Comparison of ENCODE assay signal across 19 cellular contexts in the genomic region with DNA sequence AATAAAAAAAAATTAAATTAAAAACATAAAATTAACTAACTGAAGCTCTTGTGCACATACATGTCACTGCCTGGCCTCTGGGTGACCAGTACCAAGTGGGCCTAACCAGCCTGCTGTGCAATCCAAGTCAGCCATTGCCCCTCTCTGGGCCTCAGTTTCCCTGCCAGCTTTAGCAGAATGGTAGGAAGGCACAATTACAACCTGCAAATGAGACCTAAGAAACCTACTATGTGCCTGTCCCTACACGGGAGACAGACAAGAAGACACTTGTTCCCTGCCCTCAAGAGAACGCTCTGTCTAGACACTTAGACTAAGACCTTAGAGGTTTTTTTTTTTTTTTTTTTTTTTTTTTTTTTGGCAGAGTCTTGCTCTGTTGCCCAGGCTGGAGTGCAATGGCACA. TPM values are rescaled to one million over a fixed set of nuclear protein-coding genes. Genes with fewer than 3 reads are reported as not detected.
DNase-seq lines count a peak whose midpoint lies in the region; ATAC-seq and TF ChIP-seq lines count a peak whose summit lies in the region.
"Had no signal": no experiment of that assay in that cellular context is flagged by ENCODE, and none has a peak within 500 bp of the region (broad histone marks: within the 10 kb centered on the region; RNA-seq: fewer than 3 reads in every experiment).

No MANE protein-coding gene starts in this region.

- intact Hi-C loops in natural killer cell (cut with micrococcal nuclease) = no loop called here
- intact Hi-C loops in activated T-helper 1 cell treated with anti-CD3 and anti-CD28 coated beads, Interleukin-12 subunit alpha, Interleukin-12 subunit beta, Interleukin-2, Interleukin-4 antibody, amounts not matched to agents 30 ng/mL and 10 ng/mL and 1 ng/mL, durations not matched to agents 14 hours and 24 hours and 36 hours (cut with micrococcal nuclease) = loop anchor here (10.0 kb wide), 1 partner anchor 511 kb away; a partner anchor contains a TSS
- intact Hi-C loops in OCI-LY7 (cut with micrococcal nuclease; ENCODE audit: unreplicated experiment) = no loop called here

- DNase-seq in natural killer cell (no peak), type B pancreatic cell (ENCODE audit: extremely low spot score, unreplicated experiment) (no peak), OCI-LY7 (ENCODE audit: low spot score) (no peak), HUDEP-2 (lab: John Stamatoyannopoulos, UW; ENCODE audit: unreplicated experiment in 76 of 76) (no peak)
- no peak for DNase-seq in natural killer cell treated with Interleukin-12 subunit alpha and Interleukin-12 subunit beta and Interleukin-15 and Interleukin-18, amount 100 ng/mL, for 72 hours (ENCODE audit: low spot score)
- no peak for DNase-seq in activated T-helper 1 cell treated with anti-CD3 and anti-CD28 coated beads, Interleukin-12 subunit alpha, Interleukin-12 subunit beta, Interleukin-2, Interleukin-4 antibody, amounts not matched to agents 30 ng/mL and 10 ng/mL and 1 ng/mL, durations not matched to agents 14 hours and 24 hours and 36 hours (ENCODE audit: low spot score)
- DNase-seq: activated CD8-positive, alpha-beta memory T cell treated with anti-CD3 and anti-CD28 coated beads for 24 hours; effector CD8-positive, alpha-beta T cell; esophagus squamous epithelium; KG1; left colon; NCI-H2081; NCI-H510A; stimulated activated CD4-positive, alpha-beta T cell treated with anti-CD3 and anti-CD28 coated beads, Interleukin-4, amount 100 ng/mL, for 4 hours had no signal

- H3K27ac Mint-ChIP-seq in natural killer cell (no peak overlapping the region), type B pancreatic cell (no peak overlapping the region)
- H3K27ac Mint-ChIP-seq in natural killer cell treated with Interleukin-12 subunit alpha and Interleukin-12 subunit beta and Interleukin-15 and Interleukin-18, amount 100 ng/mL, for 72 hours = no peak overlapping the region
- no peak overlapping the region for H3K27ac Mint-ChIP-seq in activated T-helper 1 cell treated with anti-CD3 and anti-CD28 coated beads, Interleukin-12 subunit alpha, Interleukin-12 subunit beta, Interleukin-2, Interleukin-4 antibody, amounts not matched to agents 30 ng/mL and 10 ng/mL and 1 ng/mL, durations not matched to agents 14 hours and 24 hours and 36 hours

- H3K36me3 Mint-ChIP-seq in natural killer cell (peaks cover 13% of the 10 kb centered on the region), type B pancreatic cell (peaks cover 26% of the 10 kb centered on the region)
- H3K36me3 Mint-ChIP-seq in natural killer cell treated with Interleukin-12 subunit alpha and Interleukin-12 subunit beta and Interleukin-15 and Interleukin-18, amount 100 ng/mL, for 72 hours = peaks cover 13% of the 10 kb centered on the region
- H3K36me3 Mint-ChIP-seq in activated T-helper 1 cell treated with anti-CD3 and anti-CD28 coated beads, Interleukin-12 subunit alpha, Interleukin-12 subunit beta, Interleukin-2, Interleukin-4 antibody, amounts not matched to agents 30 ng/mL and 10 ng/mL and 1 ng/mL, durations not matched to agents 14 hours and 24 hours and 36 hours (ENCODE audit: low read depth) = peaks cover 18% of the 10 kb centered on the region

- H3K9me2 ChIP-seq in OCI-LY7 (ENCODE audit: insufficient read depth, low read length) = no peaks in the 10 kb centered on the region

- H3K79me2 ChIP-seq in OCI-LY7 (ENCODE audit: insufficient read depth, low read depth, low read length) = peaks cover 30% of the 10 kb centered on the region

- no peak overlapping the region for H3K4me3 ChIP-seq in OCI-LY7 (ENCODE audit: low read depth, low read length, poor library complexity, severe bottlenecking)

- H3K27me3 Mint-ChIP-seq in natural killer cell (ENCODE audit: low read depth in 2 of 2) = no peaks in the 10 kb centered on the region
- no peaks in the 10 kb centered on the region for H3K27me3 Mint-ChIP-seq in natural killer cell treated with Interleukin-12 subunit alpha and Interleukin-12 subunit beta and Interleukin-15 and Interleukin-18, amount 100 ng/mL, for 72 hours
- no peaks in the 10 kb centered on the region for H3K27me3 Mint-ChIP-seq in activated T-helper 1 cell treated with anti-CD3 and anti-CD28 coated beads, Interleukin-12 subunit alpha, Interleukin-12 subunit beta, Interleukin-2, Interleukin-4 antibody, amounts not matched to agents 30 ng/mL and 10 ng/mL and 1 ng/mL, durations not matched to agents 14 hours and 24 hours and 36 hours (ENCODE audit: insufficient read depth)
- H3K27me3 Mint-ChIP-seq in type B pancreatic cell = no peaks in the 10 kb centered on the region

- no peaks in the 10 kb centered on the region for H4K20me1 ChIP-seq in OCI-LY7 (ENCODE audit: insufficient read depth, low read length)

- H3K27ac ChIP-seq in OCI-LY7 (ENCODE audit: low read depth, low read length, poor library complexity, severe bottlenecking) = no peak overlapping the region
- H3K27ac ChIP-seq: suprapubic skin had no signal

- CTCF ChIA-PET in OCI-LY7 (lab: Charles Lee; ENCODE audit: unreplicated experiment) = no interaction called here

- no peak for TF ChIP-seq CTCF in natural killer cell (IDR thresholded peaks at IDR 0.05)
- TF ChIP-seq CTCF in type B pancreatic cell (conservative IDR thresholded peaks at IDR 0.05) = no peak
- TF ChIP-seq CTCF in OCI-LY7 (conservative IDR thresholded peaks at IDR 0.05; ENCODE audit: low read length) = no peak

- H3K9me3 Mint-ChIP-seq in natural killer cell (peaks cover 0 to 3% of the 10 kb centered on the region in 2 donors), type B pancreatic cell (no peaks in the 10 kb centered on the region)
- H3K9me3 Mint-ChIP-seq in natural killer cell treated with Interleukin-12 subunit alpha and Interleukin-12 subunit beta and Interleukin-15 and Interleukin-18, amount 100 ng/mL, for 72 hours = no peaks in the 10 kb centered on the region
- H3K9me3 Mint-ChIP-seq in activated T-helper 1 cell treated with anti-CD3 and anti-CD28 coated beads, Interleukin-12 subunit alpha, Interleukin-12 subunit beta, Interleukin-2, Interleukin-4 antibody, amounts not matched to agents 30 ng/mL and 10 ng/mL and 1 ng/mL, durations not matched to agents 14 hours and 24 hours and 36 hours = peaks cover 13% of the 10 kb centered on the region

- H3K9me3 ChIP-seq in OCI-LY7 (ENCODE audit: low read length) = peaks cover 14% of the 10 kb centered on the region; the same call in 1 of the 2 replicates
- H3K9me3 ChIP-seq: suprapubic skin had no signal

- no peak overlapping the region for H3K4me2 ChIP-seq in OCI-LY7 (ENCODE audit: low read length)

- H2AFZ ChIP-seq in OCI-LY7 (ENCODE audit: low read length) = no peak overlapping the region

- peaks cover 10 to 20% of the 10 kb centered on the region in 2 donors for H3K4me1 Mint-ChIP-seq in natural killer cell
- peaks cover 15 to 22% of the 10 kb centered on the region in 2 donors for H3K4me1 Mint-ChIP-seq in natural killer cell treated with Interleukin-12 subunit alpha and Interleukin-12 subunit beta and Interleukin-15 and Interleukin-18, amount 100 ng/mL, for 72 hours (ENCODE audit: low read depth in 2 of 2)
- H3K4me1 Mint-ChIP-seq in activated T-helper 1 cell treated with anti-CD3 and anti-CD28 coated beads, Interleukin-12 subunit alpha, Interleukin-12 subunit beta, Interleukin-2, Interleukin-4 antibody, amounts not matched to agents 30 ng/mL and 10 ng/mL and 1 ng/mL, durations not matched to agents 14 hours and 24 hours and 36 hours (ENCODE audit: low read depth) = peaks cover 37% of the 10 kb centered on the region
- H3K4me1 Mint-ChIP-seq in type B pancreatic cell (ENCODE audit: unreplicated experiment) = peaks cover 12% of the 10 kb centered on the region

- H3K36me3 ChIP-seq in OCI-LY7 (ENCODE audit: insufficient read depth, low read length) = peaks cover 20% of the 10 kb centered on the region
- H3K36me3 ChIP-seq: suprapubic skin had no signal

- H3K4me3 Mint-ChIP-seq in natural killer cell (peak overlapping the region; percentile 17), type B pancreatic cell (peak overlapping the region; percentile 58)
- H3K4me3 Mint-ChIP-seq in natural killer cell treated with Interleukin-12 subunit alpha and Interleukin-12 subunit beta and Interleukin-15 and Interleukin-18, amount 100 ng/mL, for 72 hours = no peak overlapping the region
- peak overlapping the region; percentile 70 for H3K4me3 Mint-ChIP-seq in activated T-helper 1 cell treated with anti-CD3 and anti-CD28 coated beads, Interleukin-12 subunit alpha, Interleukin-12 subunit beta, Interleukin-2, Interleukin-4 antibody, amounts not matched to agents 30 ng/mL and 10 ng/mL and 1 ng/mL, durations not matched to agents 14 hours and 24 hours and 36 hours

- no peak for ATAC-seq in natural killer cell
- no peak for ATAC-seq in natural killer cell treated with Interleukin-12 subunit alpha and Interleukin-12 subunit beta and Interleukin-15 and Interleukin-18, amount 100 ng/mL, for 72 hours
- ATAC-seq: left colon had no signal

- peaks cover 17% of the 10 kb centered on the region for H3K4me1 ChIP-seq in OCI-LY7 (ENCODE audit: insufficient read depth, low read length, poor library complexity, severe bottlenecking)

- POLR2A ChIA-PET in OCI-LY7 (lab: Charles Lee) = interaction anchor here (0.7 kb wide), 1 partner anchor 615 kb away, joined by 6 read pairs; no protein-coding TSS in a partner anchor

- no TSS peak for BruUV-seq in OCI-LY7 (replicated peaks; lab: Mats Ljungman, UMichigan)

RNA-seq across cellular contexts. Expression of a gene that starts 1.7 kb away (rescaled TPM):
- total RNA-seq in natural killer cell (10 to 100 TPM; 41.1 to 48.8 (median 42.9) TPM), type B pancreatic cell (ENCODE audit: low replicate concordance) (68.2 and 73.7 TPM in 2 replicates), OCI-LY7 (2022) (56.2 and 58.9 TPM in 2 replicates)
- 10 to 100 TPM; 54.0 to 92.0 TPM for total RNA-seq in natural killer cell treated with Interleukin-12 subunit alpha and Interleukin-12 subunit beta and Interleukin-15 and Interleukin-18, amount 100 ng/mL, for 72 hours
- total RNA-seq in activated T-helper 1 cell treated with anti-CD3 and anti-CD28 coated beads, Interleukin-12 subunit alpha, Interleukin-12 subunit beta, Interleukin-2, Interleukin-4 antibody, amounts not matched to agents 30 ng/mL and 10 ng/mL and 1 ng/mL, durations not matched to agents 14 hours and 24 hours and 36 hours = 98.0 and 98.4 TPM in 2 replicates
- 47.7 and 72.1 TPM in 2 replicates for total RNA-seq in OCI-LY7 (2014; rRNA removed; shearing (Covaris generic))

RNA-seq across cellular contexts. Expression of a gene that starts 1.8 kb away (rescaled TPM):
- 10 to 100 TPM; 16.9 to 30.2 (median 18.3) TPM for total RNA-seq in natural killer cell
- 10 to 100 TPM; 34.2 to 42.9 TPM for total RNA-seq in natural killer cell treated with Interleukin-12 subunit alpha and Interleukin-12 subunit beta and Interleukin-15 and Interleukin-18, amount 100 ng/mL, for 72 hours
- 51.2 and 51.6 TPM in 2 replicates for total RNA-seq in activated T-helper 1 cell treated with anti-CD3 and anti-CD28 coated beads, Interleukin-12 subunit alpha, Interleukin-12 subunit beta, Interleukin-2, Interleukin-4 antibody, amounts not matched to agents 30 ng/mL and 10 ng/mL and 1 ng/mL, durations not matched to agents 14 hours and 24 hours and 36 hours
- total RNA-seq in type B pancreatic cell (ENCODE audit: low replicate concordance) = 73.1 and 96.0 TPM in 2 replicates
- 30.5 and 31.3 TPM in 2 replicates for total RNA-seq in OCI-LY7 (2014; rRNA removed; shearing (Covaris generic))
- total RNA-seq in OCI-LY7 (2022) = 43.9 and 45.2 TPM in 2 replicates

RNA-seq across cellular contexts. Expression of a gene that starts 17.0 kb away (rescaled TPM):
- total RNA-seq in natural killer cell = 10 to 100 TPM; 55.4 to 71.2 (median 66.7) TPM
- total RNA-seq in natural killer cell treated with Interleukin-12 subunit alpha and Interleukin-12 subunit beta and Interleukin-15 and Interleukin-18, amount 100 ng/mL, for 72 hours = 10 to 100 TPM; 63.8 to 85.4 TPM
- 89.2 and 90.9 TPM in 2 replicates for total RNA-seq in activated T-helper 1 cell treated with anti-CD3 and anti-CD28 coated beads, Interleukin-12 subunit alpha, Interleukin-12 subunit beta, Interleukin-2, Interleukin-4 antibody, amounts not matched to agents 30 ng/mL and 10 ng/mL and 1 ng/mL, durations not matched to agents 14 hours and 24 hours and 36 hours
- 63.0 and 70.5 TPM in 2 replicates for total RNA-seq in type B pancreatic cell (ENCODE audit: low replicate concordance)
- total RNA-seq in OCI-LY7 (2014; rRNA removed; shearing (Covaris generic)) = 98.1 and 101 TPM in 2 replicates
- total RNA-seq in OCI-LY7 (2022) = 51.3 and 52.3 TPM in 2 replicates

RNA-seq across cellular contexts. Expression of a gene that starts 40.8 kb away (rescaled TPM):
- total RNA-seq in natural killer cell (1 to 10 TPM in 2 of 3 donors, under 1 TPM in 1; 0.75 to 2.5 (median 1.5) TPM), type B pancreatic cell (ENCODE audit: low replicate concordance) (33.3 and 72.0 TPM in 2 replicates), OCI-LY7 (2022) (1.0 and 1.1 TPM in 2 replicates)
- total RNA-seq in natural killer cell treated with Interleukin-12 subunit alpha and Interleukin-12 subunit beta and Interleukin-15 and Interleukin-18, amount 100 ng/mL, for 72 hours = 1 to 10 TPM; 4.2 to 6.5 TPM
- total RNA-seq in activated T-helper 1 cell treated with anti-CD3 and anti-CD28 coated beads, Interleukin-12 subunit alpha, Interleukin-12 subunit beta, Interleukin-2, Interleukin-4 antibody, amounts not matched to agents 30 ng/mL and 10 ng/mL and 1 ng/mL, durations not matched to agents 14 hours and 24 hours and 36 hours = 4.4 and 4.9 TPM in 2 replicates
- total RNA-seq in OCI-LY7 (2014; rRNA removed; shearing (Covaris generic)) = 0.09 and 0.13 TPM in 2 replicates

RNA-seq across cellular contexts. Expression of a gene that starts 40.9 kb away (rescaled TPM):
- total RNA-seq in natural killer cell (not detected), type B pancreatic cell (ENCODE audit: low replicate concordance) (not detected in 2 replicates), OCI-LY7 (2022) (not detected in 2 replicates)
- total RNA-seq in natural killer cell treated with Interleukin-12 subunit alpha and Interleukin-12 subunit beta and Interleukin-15 and Interleukin-18, amount 100 ng/mL, for 72 hours = 1 to 10 TPM in 1 of 2 donors, not detected in 1; 5.6 TPM
- total RNA-seq in activated T-helper 1 cell treated with anti-CD3 and anti-CD28 coated beads, Interleukin-12 subunit alpha, Interleukin-12 subunit beta, Interleukin-2, Interleukin-4 antibody, amounts not matched to agents 30 ng/mL and 10 ng/mL and 1 ng/mL, durations not matched to agents 14 hours and 24 hours and 36 hours = 1.3 and 1.6 TPM in 2 replicates
- total RNA-seq in OCI-LY7 (2014; rRNA removed; shearing (Covaris generic)) = not detected in 2 replicates
- total RNA-seq: cerebellum, left colon, mesenteric fat pad, pulmonary artery endothelial cell, smooth muscle cell had no signal
